ENCODE assay signal across 26 cellular contexts in genomic region chr2:234732404-234733092, GRCh38.
"Had no signal": no experiment of that assay in that cellular context is flagged by ENCODE, and none has a peak within 500 bp of the region (broad histone marks: within the 10 kb centered on the region; RNA-seq: fewer than 3 reads in every experiment).

No MANE protein-coding gene starts in this region.

- H3K27me3 Mint-ChIP-seq: progenitor cell of endocrine pancreas had no signal

- H3K27me3 ChIP-seq: foreskin keratinocyte, gastroesophageal sphincter, hepatocyte, neutrophil, right lobe of liver, thyroid gland had no signal

- H3K79me2 ChIP-seq: hepatocyte, parathyroid adenoma had no signal

- H3K27ac Mint-ChIP-seq: naive thymus-derived CD8-positive, alpha-beta T cell; nephron progenitor cell; progenitor cell of endocrine pancreas; stimulated activated naive CD8-positive, alpha-beta T cell treated with anti-CD3 and anti-CD28 coated beads, Interleukin-15, amount 100 ng/mL, for 72 hours had no signal

- H3K4me2 ChIP-seq: hepatocyte, smooth muscle cell had no signal

- H3K4me1 Mint-ChIP-seq: central memory CD8-positive, alpha-beta T cell; naive thymus-derived CD8-positive, alpha-beta T cell; stimulated activated naive CD8-positive, alpha-beta T cell treated with anti-CD3 and anti-CD28 coated beads, Interleukin-15, amount 100 ng/mL, for 72 hours had no signal

- H3K4me3 Mint-ChIP-seq: central memory CD8-positive, alpha-beta T cell; naive thymus-derived CD8-positive, alpha-beta T cell; nephron progenitor cell; stimulated activated naive CD8-positive, alpha-beta T cell treated with anti-CD3 and anti-CD28 coated beads, Interleukin-15, amount 100 ng/mL, for 72 hours had no signal

- H3K9ac ChIP-seq: parathyroid adenoma had no signal

- ATAC-seq: foreskin keratinocyte; gastroesophageal sphincter; heart left ventricle; left lobe of liver; naive thymus-derived CD8-positive, alpha-beta T cell; stimulated activated naive CD8-positive, alpha-beta T cell treated with anti-CD3 and anti-CD28 coated beads, Interleukin-15, amount 100 ng/mL, for 72 hours had no signal

- H3K9me3 Mint-ChIP-seq: central memory CD8-positive, alpha-beta T cell had no signal

- FAIRE-seq: kidney had no signal

- H3K27ac ChIP-seq: foreskin keratinocyte, gastroesophageal sphincter, heart left ventricle, hepatocyte, neutrophil, parathyroid adenoma, right lobe of liver, thyroid gland had no signal

- H3K9me3 ChIP-seq: neutrophil, thyroid gland had no signal

- H3K36me3 ChIP-seq: gastroesophageal sphincter, heart left ventricle, neutrophil, right lobe of liver, thyroid gland had no signal

- DNase-seq: cortex of kidney; effector CD4-positive, alpha-beta T cell; foreskin keratinocyte; heart left ventricle; kidney; mesendoderm; midbrain; naive thymus-derived CD8-positive, alpha-beta T cell; nephron progenitor cell; right lobe of liver; stimulated activated CD4-positive, alpha-beta T cell treated with anti-CD3 and anti-CD28 coated beads, Interleukin-12 subunit alpha, Interleukin-12 subunit beta, amount 100 ng/mL, for 4 hours; stimulated activated CD4-positive, alpha-beta T cell treated with anti-CD3 and anti-CD28 coated beads, Interleukin-1b, Interleukin-23, amount 100 ng/mL, for 48 hours; stimulated activated CD4-positive, alpha-beta T cell treated with anti-CD3 and anti-CD28 coated beads, Interleukin-4, amount 100 ng/mL, for 1 hour; stimulated activated CD8-positive, alpha-beta memory T cell treated with anti-CD3 and anti-CD28 coated beads, Interleukin-4, amount 100 ng/mL, for 48 hours; stimulated activated naive CD4-positive, alpha-beta T cell; stimulated activated naive CD8-positive, alpha-beta T cell treated with anti-CD3 and anti-CD28 coated beads, Interleukin-15, amount 100 ng/mL, for 72 hours; thyroid gland; trophoblast cell had no signal

- H2AFZ ChIP-seq: hepatocyte, parathyroid adenoma had no signal

- H3K4me3 ChIP-seq: gastroesophageal sphincter, heart left ventricle, hepatocyte, right lobe of liver, smooth muscle cell, thyroid gland had no signal

- H3K4me1 ChIP-seq: foreskin keratinocyte, gastroesophageal sphincter, heart left ventricle, parathyroid adenoma, right lobe of liver, thyroid gland had no signal
